Comparison of ENCODE assay signal across 25 cellular contexts in genomic region chr2:227617316-227618250, GRCh38. TPM values are rescaled to one million over a fixed set of nuclear protein-coding genes. Genes with fewer than 3 reads are reported as not detected.
A peak's percentile ranks its signal among the peaks of the same experiment; 100 is the strongest.
DNase-seq lines count a peak whose midpoint lies in the region; ATAC-seq and TF ChIP-seq lines count a peak whose summit lies in the region.
"Had no signal": no experiment of that assay in that cellular context is flagged by ENCODE, and none has a peak within 500 bp of the region (broad histone marks: within the 10 kb centered on the region; RNA-seq: fewer than 3 reads in every experiment).

TSS of gene SCYGR4 (plus strand) at chr2:227617498. CDS start at chr2:227617498, 0 bp downstream.

- no peaks in the 10 kb centered on the region for H3K27me3 ChIP-seq in BLaER1 treated with 17β-estradiol and CSF1 and Interleukin-3, amounts not matched to agents 10 nM and 100 nM
- H3K27me3 ChIP-seq in WERI-Rb-1 (ENCODE audit: insufficient read depth, low read depth, severe bottlenecking): no peaks in the 10 kb centered on the region
- H3K27me3 ChIP-seq: adrenal gland, MG63, suprapubic skin, uterus had no signal

- H3K4me3 Mint-ChIP-seq in stimulated activated effector memory CD8-positive, alpha-beta T cell treated with anti-CD3 and anti-CD28 coated beads, Interleukin-12 subunit alpha, Interleukin-12 subunit beta, amount 100 ng/mL, for 72 hours: no peak within 1 kb of the TSS
- H3K4me3 Mint-ChIP-seq: dendritic cell treated with granulocyte-macrophage colony-stimulating factor and Interleukin-4, amounts not matched to agents 40 ng/mL and 50 ng/mL, for 4 days had no signal

- peak within 1 kb of the TSS in 6 of 11 experiments; percentile 31 to 68 (median 56); a peak in 8 of 22 replicates for H3K27ac ChIP-seq in BLaER1 treated with 17β-estradiol and CSF1 and Interleukin-3, amounts not matched to agents 10 nM and 100 nM
- H3K27ac ChIP-seq in WERI-Rb-1: no peak within 1 kb of the TSS
- H3K27ac ChIP-seq: adrenal gland, HL-60, neutrophil, suprapubic skin, uterus had no signal

- peak; percentile 15 for DNase-seq in SK-N-DZ (ENCODE audit: low spot score)
- peak; percentile 8 for DNase-seq in fibroblast of gingiva (ENCODE audit: low read depth)
- DNase-seq in myocyte (ENCODE audit: low read depth): peak; percentile 44
- DNase-seq in stimulated activated effector memory CD8-positive, alpha-beta T cell treated with anti-CD3 and anti-CD28 coated beads, Interleukin-12 subunit alpha, Interleukin-12 subunit beta, amount 100 ng/mL, for 72 hours (ENCODE audit: low spot score in 2 of 2): no peak
- no peak for DNase-seq in WERI-Rb-1
- DNase-seq in effector CD4-positive, alpha-beta T cell: no peak
- DNase-seq: activated CD4-positive, alpha-beta T cell treated with anti-CD3 and anti-CD28 coated beads, Interleukin-2, amount 50 U/mL, for 1 hour; activated CD8-positive, alpha-beta memory T cell treated with anti-CD3 and anti-CD28 coated beads, Interleukin-2, amount 50 U/mL, for 4 hours; activated effector memory CD4-positive, alpha-beta T cell treated with anti-CD3 and anti-CD28 coated beads, Interleukin-2, amount 50 U/mL, for 16 hours; IMR-90; MG63; NCI-H1436; NCI-H524 treated with DMSO at 0.1 percent for 48 hours; SIG-M5; uterus had no signal

- H3K4me1 Mint-ChIP-seq in stimulated activated effector memory CD8-positive, alpha-beta T cell treated with anti-CD3 and anti-CD28 coated beads, Interleukin-12 subunit alpha, Interleukin-12 subunit beta, amount 100 ng/mL, for 72 hours: no peaks in the 10 kb centered on the region

- H4K20me1 ChIP-seq in BLaER1 treated with 17β-estradiol and CSF1 and Interleukin-3, amounts not matched to agents 10 nM and 100 nM: no peaks in the 10 kb centered on the region; a peak in 1 of 22 replicates

- H3K4me1 ChIP-seq in BLaER1 treated with 17β-estradiol and CSF1 and Interleukin-3, amounts not matched to agents 10 nM and 100 nM: peaks cover 16 to 29% (median 25%) of the 10 kb centered on the region in 10 experiments; a peak in 19 of 20 replicates
- H3K4me1 ChIP-seq: adrenal gland, uterus had no signal

- no peaks in the 10 kb centered on the region for H3K9me3 Mint-ChIP-seq in stimulated activated effector memory CD8-positive, alpha-beta T cell treated with anti-CD3 and anti-CD28 coated beads, Interleukin-12 subunit alpha, Interleukin-12 subunit beta, amount 100 ng/mL, for 72 hours
- H3K9me3 Mint-ChIP-seq: dendritic cell treated with granulocyte-macrophage colony-stimulating factor and Interleukin-4, amounts not matched to agents 40 ng/mL and 50 ng/mL, for 4 days had no signal

- no peak within 1 kb of the TSS for H3K27ac Mint-ChIP-seq in stimulated activated effector memory CD8-positive, alpha-beta T cell treated with anti-CD3 and anti-CD28 coated beads, Interleukin-12 subunit alpha, Interleukin-12 subunit beta, amount 100 ng/mL, for 72 hours
- H3K27ac Mint-ChIP-seq: dendritic cell treated with granulocyte-macrophage colony-stimulating factor and Interleukin-4, amounts not matched to agents 40 ng/mL and 50 ng/mL, for 4 days had no signal

- H3K4me2 ChIP-seq in BLaER1 treated with 17β-estradiol and CSF1 and Interleukin-3, amounts not matched to agents 10 nM and 100 nM: peak within 1 kb of the TSS in 9 of 11 experiments; percentile 17 to 72 (median 61); a peak in 15 of 22 replicates

- H3K4me3 ChIP-seq in BLaER1 treated with 17β-estradiol and CSF1 and Interleukin-3, amounts not matched to agents 10 nM and 100 nM: no peak within 1 kb of the TSS
- no peak within 1 kb of the TSS for H3K4me3 ChIP-seq in WERI-Rb-1 (ENCODE audit: low read depth, low read length)
- H3K4me3 ChIP-seq: adrenal gland, MG63, suprapubic skin, uterus had no signal

- H3K36me3 Mint-ChIP-seq in stimulated activated effector memory CD8-positive, alpha-beta T cell treated with anti-CD3 and anti-CD28 coated beads, Interleukin-12 subunit alpha, Interleukin-12 subunit beta, amount 100 ng/mL, for 72 hours: no peaks in the 10 kb centered on the region

- no peak for ATAC-seq in HG02610 (IDR thresholded peaks at IDR 0.05; ENCODE audit: unreplicated experiment)
- ATAC-seq in stimulated activated effector memory CD8-positive, alpha-beta T cell treated with anti-CD3 and anti-CD28 coated beads, Interleukin-12 subunit alpha, Interleukin-12 subunit beta, amount 100 ng/mL, for 72 hours: no peak

- H3K9ac ChIP-seq in BLaER1 treated with 17β-estradiol and CSF1 and Interleukin-3, amounts not matched to agents 10 nM and 100 nM: no peak within 1 kb of the TSS; a peak in 1 of 22 replicates

- H3K36me3 ChIP-seq in BLaER1 treated with 17β-estradiol and CSF1 and Interleukin-3, amounts not matched to agents 10 nM and 100 nM: no peaks in the 10 kb centered on the region
- H3K36me3 ChIP-seq in WERI-Rb-1: no peaks in the 10 kb centered on the region
- H3K36me3 ChIP-seq: adrenal gland, MG63, neutrophil, suprapubic skin, uterus had no signal

- no peak for TF ChIP-seq CTCF in WERI-Rb-1 (IDR thresholded peaks at IDR 0.05; ENCODE audit: low read depth, low read length)

- peaks cover 0 to 11% (median 7%) of the 10 kb centered on the region in 11 experiments; a peak in 17 of 22 replicates for H3K9me3 ChIP-seq in BLaER1 treated with 17β-estradiol and CSF1 and Interleukin-3, amounts not matched to agents 10 nM and 100 nM (replicated peaks in 1 of 11)
- no peaks in the 10 kb centered on the region for H3K9me3 ChIP-seq in WERI-Rb-1 (ENCODE audit: severe bottlenecking)
- H3K9me3 ChIP-seq: adrenal gland, neutrophil, suprapubic skin, uterus had no signal

RNA-seq across cellular contexts. Expression of gene SCYGR4, which starts in this region (rescaled TPM):
- not detected in 2 replicates for polyA plus RNA-seq in SK-N-DZ (2014; cell fraction: cytosol; rRNA removed)
- polyA plus RNA-seq in SK-N-DZ (2014; cell fraction: nucleus; rRNA removed): not detected in 2 replicates
- total RNA-seq in myocyte: not detected in 2 replicates
- not detected for polyA plus RNA-seq in myocyte (2012)
- total RNA-seq: adrenal gland; glomerular endothelial cell; IMR-90; mononuclear cell; T-helper 1 cell treated with Interleukin-12 subunit alpha and Interleukin-12 subunit beta and Interleukin-4 antibody, amounts not matched to agents 30 ng/mL and 1 ng/mL, for 36 hours; uterus had no signal
- polyA plus RNA-seq: adrenal gland, IMR-90 had no signal

Comparison
In these comparisons a context has a peak if more than half of its experiments do, and no peak if none do; other contexts are left out.
1. Peak in DNase-seq in myocyte; RNA of the gene not detected or under 1 TPM.
2. DNase-seq: peak in SK-N-DZ (single experiment) and fibroblast of gingiva (single experiment); none in stimulated activated effector memory CD8-positive, alpha-beta T cell treated with anti-CD3 and anti-CD28 coated beads, Interleukin-12 subunit alpha, Interleukin-12 subunit beta, amount 100 ng/mL, for 72 hours (0 of 2), WERI-Rb-1 (single experiment) and effector CD4-positive, alpha-beta T cell (single experiment).